In genomic region chr16:16146380-16147315, GRCh38 we compare ENCODE assay signal across 32 cellular contexts.
DNase-seq lines count a peak whose midpoint lies in the region; ATAC-seq and TF ChIP-seq lines count a peak whose summit lies in the region.
"Had no signal": no experiment of that assay in that cellular context is flagged by ENCODE, and none has a peak within 500 bp of the region (broad histone marks: within the 10 kb centered on the region; RNA-seq: fewer than 3 reads in every experiment).

No MANE protein-coding gene starts in this region.

- H2AFZ ChIP-seq in SK-N-SH (ENCODE audit: low read depth): no peak overlapping the region

- H3K36me3 Mint-ChIP-seq in activated naive CD4-positive, alpha-beta T cell treated with anti-CD3 and anti-CD28 coated beads for 36 hours (ENCODE audit: low read depth): peaks cover 10% of the 10 kb centered on the region

- no peaks in the 10 kb centered on the region for H3K9me3 ChIP-seq in SK-N-SH
- H3K9me3 ChIP-seq: A549, heart left ventricle, lower lobe of right lung, psoas muscle, upper lobe of right lung had no signal

- DNase-seq in SK-N-SH (peak; percentile 63), NCI-H69 (lab: John Stamatoyannopoulos, UW) (peak; percentile 83), left lobe of liver (ENCODE audit: low spot score) (peak; percentile 72), kidney glomerular epithelial cell (lab: John Stamatoyannopoulos, UW) (no peak), mucosa of gallbladder (ENCODE audit: low spot score) (no peak)
- no peak for DNase-seq in activated naive CD4-positive, alpha-beta T cell treated with anti-CD3 and anti-CD28 coated beads for 36 hours
- DNase-seq: activated CD4-positive, alpha-beta memory T cell treated with anti-CD3 and anti-CD28 coated beads, Interleukin-2, amount 10 ng/mL, durations not matched to agents 7 days and 5 days; activated CD4-positive, CD25-positive, alpha-beta regulatory T cell treated with anti-CD3 and anti-CD28 coated beads, Interleukin-2, amount 50 U/mL, for 72 hours; activated CD8-positive, alpha-beta memory T cell treated with anti-CD3 and anti-CD28 coated beads, Interleukin-2, amount 50 U/mL, for 4 hours; activated naive CD4-positive, alpha-beta T cell; CD8-positive, alpha-beta T cell; foreskin fibroblast; GOT3; HFFc6; lower lobe of right lung; midbrain; naive thymus-derived CD8-positive, alpha-beta T cell; NCI-H2107; NCI-H510A; occipital lobe; PC-3; psoas muscle; stimulated activated CD4-positive, alpha-beta T cell treated with anti-CD3 and anti-CD28 coated beads, Interleukin-15, amount 100 ng/mL, for 24 hours; stimulated activated CD4-positive, alpha-beta T cell treated with anti-CD3 and anti-CD28 coated beads, Interleukin-4, amount 100 ng/mL, for 4 hours; upper lobe of right lung had no signal

- no peak for TF ChIP-seq RAD21 in SK-N-SH (IDR thresholded peaks at IDR 0.05; ENCODE audit: low read length)

- TF ChIP-seq EP300 in SK-N-SH (IDR thresholded peaks at IDR 0.05; ENCODE audit: borderline replicate concordance in 1 of 2, low read depth in 1 of 2, low read length in 1 of 2): peak in 1 of 2 experiments; percentile 65; a peak in 2 of 4 replicates

- peaks cover under 1 to 14% of the 10 kb centered on the region in 2 experiments for H3K36me3 ChIP-seq in SK-N-SH (replicated peaks in 1 of 2; ENCODE audit: control insufficient read depth in 1 of 2, insufficient read depth in 2 of 2, low read length in 1 of 2)

- H4K20me1 ChIP-seq in SK-N-SH (ENCODE audit: insufficient read depth): no peaks in the 10 kb centered on the region

- WGBS in SK-N-SH (ENCODE audit: low lambda C conversion rate): 63% methylated on average over 3 of the region's 14 CpGs

- no peaks in the 10 kb centered on the region for H3K27me3 ChIP-seq in SK-N-SH (ENCODE audit: insufficient read depth)
- H3K27me3 ChIP-seq: heart left ventricle, upper lobe of right lung had no signal

- H3K9ac ChIP-seq in SK-N-SH: no peak overlapping the region

- ATAC-seq in SK-N-SH treated with all-trans-retinoic acid at 6 μM for 48 hours (no peak), left lobe of liver (no peak), HG03378 (IDR thresholded peaks at IDR 0.05; ENCODE audit: unreplicated experiment) (no peak)
- ATAC-seq: A549; CD8-positive, alpha-beta T cell; esophagus mucosa; GM12878; heart left ventricle; lower lobe of right lung; naive thymus-derived CD8-positive, alpha-beta T cell; PC-3; psoas muscle; upper lobe of right lung had no signal

- H3K4me2 ChIP-seq in SK-N-SH: no peak overlapping the region
- H3K4me2 ChIP-seq: A549 had no signal

- no peak for TF ChIP-seq CTCF in SK-N-SH (IDR thresholded peaks at IDR 0.05)

- no peaks in the 10 kb centered on the region for H3K9me3 Mint-ChIP-seq in activated naive CD4-positive, alpha-beta T cell treated with anti-CD3 and anti-CD28 coated beads for 36 hours
- H3K9me3 Mint-ChIP-seq: activated CD4-positive, alpha-beta memory T cell treated with anti-CD3 and anti-CD28 coated beads, Interleukin-2, amount 10 ng/mL, durations not matched to agents 7 days and 5 days; CD8-positive, alpha-beta T cell; HFFc6; naive thymus-derived CD8-positive, alpha-beta T cell had no signal

- CTCF ChIA-PET in SK-N-SH (lab: Yijun Ruan, JAX): interaction anchor here (1.3 kb wide), 1 partner anchor 19 kb away, joined by 3 read pairs; no protein-coding TSS in a partner anchor
- CTCF ChIA-PET in activated naive CD4-positive, alpha-beta T cell treated with anti-CD3 and anti-CD28 coated beads for 36 hours (lab: Charles Lee): no interaction called here

- H3K9me2 ChIP-seq in SK-N-SH: no peaks in the 10 kb centered on the region

- no peak overlapping the region for H3K4me3 ChIP-seq in SK-N-SH (ENCODE audit: low read depth in 2 of 2, low read length in 1 of 2)
- H3K4me3 ChIP-seq: A549, GM12878, heart left ventricle, lower lobe of right lung, psoas muscle, SK-N-MC, upper lobe of right lung had no signal

- H3K4me3 Mint-ChIP-seq in activated naive CD4-positive, alpha-beta T cell treated with anti-CD3 and anti-CD28 coated beads for 36 hours: no peak overlapping the region
- H3K4me3 Mint-ChIP-seq: activated CD4-positive, alpha-beta memory T cell treated with anti-CD3 and anti-CD28 coated beads, Interleukin-2, amount 10 ng/mL, durations not matched to agents 7 days and 5 days; CD8-positive, alpha-beta T cell; HFFc6; naive thymus-derived CD8-positive, alpha-beta T cell had no signal

- H3K4me1 ChIP-seq in SK-N-SH (ENCODE audit: control insufficient read depth in 1 of 2, insufficient read depth in 2 of 2, low read depth in 1 of 2, low read length in 1 of 2): peaks cover 0 to 36% of the 10 kb centered on the region in 2 experiments; a peak in 1 of 4 replicates

- no peaks in the 10 kb centered on the region for H3K27me3 Mint-ChIP-seq in activated naive CD4-positive, alpha-beta T cell treated with anti-CD3 and anti-CD28 coated beads for 36 hours (ENCODE audit: low read depth)
- H3K27me3 Mint-ChIP-seq: activated CD4-positive, alpha-beta memory T cell treated with anti-CD3 and anti-CD28 coated beads, Interleukin-2, amount 10 ng/mL, durations not matched to agents 7 days and 5 days; naive thymus-derived CD8-positive, alpha-beta T cell had no signal

- H3K79me2 ChIP-seq in SK-N-SH (ENCODE audit: insufficient read depth): no peaks in the 10 kb centered on the region

- intact Hi-C loops in activated naive CD4-positive, alpha-beta T cell treated with anti-CD3 and anti-CD28 coated beads for 36 hours (cut with micrococcal nuclease): no loop called here

- POLR2A ChIA-PET in SK-N-SH (lab: Yijun Ruan, JAX): no interaction called here

- peak overlapping the region in 1 of 2 experiments; percentile 60; a peak in 1 of 4 replicates for H3K27ac ChIP-seq in SK-N-SH (ENCODE audit: low read depth in 2 of 2, low read length in 1 of 2)
- H3K27ac ChIP-seq: A549, heart left ventricle, lower lobe of right lung, psoas muscle, SK-N-MC, upper lobe of right lung had no signal

- H3F3A ChIP-seq in SK-N-SH (replicated peaks; ENCODE audit: insufficient read depth): peaks cover 3% of the 10 kb centered on the region

- H3K4me1 Mint-ChIP-seq in activated naive CD4-positive, alpha-beta T cell treated with anti-CD3 and anti-CD28 coated beads for 36 hours (ENCODE audit: low read depth): no peaks in the 10 kb centered on the region
- H3K4me1 Mint-ChIP-seq: activated CD4-positive, alpha-beta memory T cell treated with anti-CD3 and anti-CD28 coated beads, Interleukin-2, amount 10 ng/mL, durations not matched to agents 7 days and 5 days had no signal

- no peak overlapping the region for H3K27ac Mint-ChIP-seq in activated naive CD4-positive, alpha-beta T cell treated with anti-CD3 and anti-CD28 coated beads for 36 hours
- H3K27ac Mint-ChIP-seq: activated CD4-positive, alpha-beta memory T cell treated with anti-CD3 and anti-CD28 coated beads, Interleukin-2, amount 10 ng/mL, durations not matched to agents 7 days and 5 days; CD8-positive, alpha-beta T cell; HFFc6 had no signal

TF ChIP-seq in SK-N-SH, 30 proteins besides CTCF, POLR2A, EP300 and RAD21:
- TF ChIP-seq RCOR1 (IDR thresholded peaks at IDR 0.05; ENCODE audit: low read length) (peak; percentile 69; the same call in 1 of the 2 replicates), CHD2 (IDR thresholded peaks at IDR 0.05; ENCODE audit: low read length, partially characterized antibody) (peak; percentile 34), NRF1 (IDR thresholded peaks at IDR 0.05; ENCODE audit: low read depth, low read length) (no peak), FOXJ3 (CRISPR knock-in tag; IDR thresholded peaks at IDR 0.05) (peak; percentile 62), MXI1 (IDR thresholded peaks at IDR 0.05; ENCODE audit: low read depth, low read length) (peak; percentile 73)

TF ChIP-seq in SK-N-SH treated with all-trans-retinoic acid at 6 μM for 48 hours, 23 proteins besides CTCF, POLR2A, EP300 and RAD21 (continues in another document):
- TF ChIP-seq CSRNP3 (CRISPR knock-in tag; IDR thresholded peaks at IDR 0.05) (no peak), TOX (CRISPR knock-in tag; IDR thresholded peaks at IDR 0.05; ENCODE audit: borderline replicate concordance) (no peak), POU6F1 (CRISPR knock-in tag; IDR thresholded peaks at IDR 0.05; ENCODE audit: borderline replicate concordance, low read depth) (no peak), GLIS3 (CRISPR knock-in tag; IDR thresholded peaks at IDR 0.05) (no peak), ZC3H10 (CRISPR knock-in tag; IDR thresholded peaks at IDR 0.05) (no peak), ZFP30 (CRISPR knock-in tag; IDR thresholded peaks at IDR 0.05) (no peak)

Comparison
In these comparisons a context has a peak if more than half of its experiments do, and no peak if none do; other contexts are left out.
1. DNase-seq: peak in SK-N-SH (single experiment), NCI-H69 (single experiment) and left lobe of liver (single experiment); none in kidney glomerular epithelial cell (single experiment), activated naive CD4-positive, alpha-beta T cell treated with anti-CD3 and anti-CD28 coated beads for 36 hours (single experiment) and mucosa of gallbladder (single experiment).